Comparison of ENCODE assay signal across 19 cellular contexts in the genomic region with DNA sequence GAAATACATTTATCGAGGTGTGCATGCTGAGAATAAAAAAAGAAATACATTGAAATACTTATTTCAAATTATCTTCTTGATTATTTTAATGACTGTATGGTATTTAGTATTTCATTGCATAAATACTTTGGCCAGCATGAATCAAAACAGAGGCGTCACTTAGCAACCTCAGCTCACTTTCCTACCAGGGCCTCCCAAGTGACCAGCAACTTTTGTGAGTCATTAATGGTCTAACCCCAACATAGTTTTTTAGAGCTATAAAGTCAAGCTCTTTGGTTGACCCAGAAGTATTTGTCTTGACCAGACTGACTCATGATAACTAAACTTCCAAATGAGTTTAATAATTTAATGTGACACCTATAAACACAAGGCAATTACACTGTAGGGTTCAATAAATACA. TPM values are rescaled to one million over a fixed set of nuclear protein-coding genes. Genes with fewer than 3 reads are reported as not detected.
DNase-seq lines count a peak whose midpoint lies in the region; ATAC-seq, FAIRE-seq and TF ChIP-seq lines count a peak whose summit lies in the region.
"Had no signal": no experiment of that assay in that cellular context is flagged by ENCODE, and none has a peak within 500 bp of the region (broad histone marks: within the 10 kb centered on the region; RNA-seq: fewer than 3 reads in every experiment).

No MANE protein-coding gene starts in this region.

- H3K36me3 ChIP-seq in left ventricle myocardium inferior = no peaks in the 10 kb centered on the region
- H3K36me3 ChIP-seq in astrocyte (ENCODE audit: insufficient read depth, low read length) = no peaks in the 10 kb centered on the region
- no peaks in the 10 kb centered on the region for H3K36me3 ChIP-seq in lower lobe of right lung
- H3K36me3 ChIP-seq: cardiac muscle cell, heart left ventricle had no signal

- H3K27ac ChIP-seq in left ventricle myocardium inferior (replicated peaks) = no peak overlapping the region
- H3K27ac ChIP-seq in astrocyte (ENCODE audit: low read depth, low read length) = no peak overlapping the region
- H3K27ac ChIP-seq in lower lobe of right lung = no peak overlapping the region
- H3K27ac ChIP-seq: cardiac muscle cell, heart left ventricle, parathyroid adenoma had no signal

- H3K4me3 ChIP-seq in left ventricle myocardium inferior (no peak overlapping the region), astrocyte (ENCODE audit: insufficient read depth, low read depth, low read length) (no peak overlapping the region), lower lobe of right lung (no peak overlapping the region)
- H3K4me3 ChIP-seq: cardiac muscle cell, heart left ventricle had no signal

- no peak overlapping the region for H2AFZ ChIP-seq in astrocyte (ENCODE audit: low read depth, low read length)
- H2AFZ ChIP-seq: parathyroid adenoma had no signal

- H3K4me1 ChIP-seq in left ventricle myocardium inferior (peaks cover 16% of the 10 kb centered on the region), astrocyte (ENCODE audit: insufficient read depth, low read length) (no peaks in the 10 kb centered on the region), lower lobe of right lung (no peaks in the 10 kb centered on the region)
- H3K4me1 ChIP-seq: parathyroid adenoma had no signal

- no peak for TF ChIP-seq CTCF in left ventricle myocardium inferior (IDR thresholded peaks at IDR 0.05; ENCODE audit: borderline replicate concordance)
- no peak for TF ChIP-seq CTCF in astrocyte (IDR thresholded peaks at IDR 0.05; ENCODE audit: insufficient read depth, low read depth, low read length)
- TF ChIP-seq CTCF in lower lobe of right lung (IDR thresholded peaks at IDR 0.05) = no peak

- no peaks in the 10 kb centered on the region for H3K36me3 Mint-ChIP-seq in astrocyte (ENCODE audit: low read depth, unreplicated experiment)

- H4K20me1 ChIP-seq in astrocyte (ENCODE audit: insufficient read depth, low read length) = no peaks in the 10 kb centered on the region

- H3K27me3 ChIP-seq in left ventricle myocardium inferior (ENCODE audit: low read depth) = no peaks in the 10 kb centered on the region
- no peaks in the 10 kb centered on the region for H3K27me3 ChIP-seq in astrocyte (ENCODE audit: insufficient read depth, low read length)
- H3K27me3 ChIP-seq in lower lobe of right lung (ENCODE audit: low read depth) = no peaks in the 10 kb centered on the region
- H3K27me3 ChIP-seq: cardiac muscle cell, heart left ventricle had no signal

- no peaks in the 10 kb centered on the region for H3K9me3 Mint-ChIP-seq in astrocyte (ENCODE audit: unreplicated experiment)
- H3K9me3 Mint-ChIP-seq: endodermal cell had no signal

- intact Hi-C loops in Right ventricle myocardium inferior (cut with DNase I) (no loop called here), left ventricle myocardium inferior (cut with micrococcal nuclease) (no loop called here), lower lobe of right lung (cut with DNase I) (no loop called here)

- peak; percentile 48 for ATAC-seq in Right ventricle myocardium inferior
- no peak for ATAC-seq in lower lobe of right lung

- H3K79me2 ChIP-seq in astrocyte (ENCODE audit: insufficient read depth, low read length) = no peaks in the 10 kb centered on the region
- H3K79me2 ChIP-seq: parathyroid adenoma had no signal

- H3K9me3 ChIP-seq in left ventricle myocardium inferior (replicated peaks) (no peaks in the 10 kb centered on the region), astrocyte (ENCODE audit: insufficient read depth, low read depth, low read length) (no peaks in the 10 kb centered on the region), lower lobe of right lung (no peaks in the 10 kb centered on the region)
- H3K9me3 ChIP-seq: heart left ventricle had no signal

- H3K27me3 Mint-ChIP-seq in astrocyte (ENCODE audit: low read depth, unreplicated experiment) = no peaks in the 10 kb centered on the region

- H3K4me3 Mint-ChIP-seq in astrocyte (ENCODE audit: unreplicated experiment) = no peak overlapping the region
- H3K4me3 Mint-ChIP-seq: endodermal cell had no signal

- DNase-seq in Right ventricle myocardium inferior (ENCODE audit: missing footprints) (no peak), left ventricle myocardium inferior (no peak), astrocyte (ENCODE audit: low read depth) (peak; percentile 26), glomerular visceral epithelial cell (ENCODE audit: extremely low spot score) (peak; percentile 28), stromal cell of bone marrow (ENCODE audit: low read depth) (peak; percentile 89), NCI-H128 (lab: John Stamatoyannopoulos, UW; ENCODE audit: unreplicated experiment) (no peak), lower lobe of right lung (no peak), H4 (ENCODE audit: low spot score) (no peak)
- DNase-seq: activated gamma-delta T cell treated with Interleukin-2 at 50 U/mL for 16 hours, endodermal cell, heart left ventricle, NCI-H2081 treated with DMSO at 0.1 percent for 48 hours, NCI-H69, substantia nigra had no signal

- peak overlapping the region; percentile 62 for H3K27ac Mint-ChIP-seq in astrocyte (ENCODE audit: unreplicated experiment)
- H3K27ac Mint-ChIP-seq: endodermal cell had no signal

- H3K4me1 Mint-ChIP-seq in astrocyte (ENCODE audit: low read depth, unreplicated experiment) = peaks cover 18% of the 10 kb centered on the region
- H3K4me1 Mint-ChIP-seq: endodermal cell had no signal

- no peak for FAIRE-seq in astrocyte (lab: Jason Lieb, UNC)
- FAIRE-seq: RCC 7860 had no signal

- no peak overlapping the region for H3K9ac ChIP-seq in astrocyte (ENCODE audit: low read length)
- H3K9ac ChIP-seq: parathyroid adenoma had no signal

- H3K4me2 ChIP-seq in astrocyte (ENCODE audit: low read length) = no peak overlapping the region

RNA-seq across cellular contexts. Expression of a gene that starts 28.0 kb away (rescaled TPM):
- not detected for total RNA-seq in Right ventricle myocardium inferior
- total RNA-seq in left ventricle myocardium inferior = not detected
- total RNA-seq in astrocyte = not detected in 2 replicates
- not detected for total RNA-seq in lower lobe of right lung
- total RNA-seq in H4 (2014; rRNA removed; shearing (Covaris generic)) = not detected in 2 replicates
- total RNA-seq: A172; heart left ventricle; T-helper 1 cell treated with Interleukin-12 subunit alpha and Interleukin-12 subunit beta and Interleukin-4 antibody, amounts not matched to agents 30 ng/mL and 1 ng/mL, for 36 hours had no signal

RNA-seq across cellular contexts. Expression of a gene that starts 40.5 kb away (rescaled TPM):
- total RNA-seq in Right ventricle myocardium inferior = not detected
- total RNA-seq in left ventricle myocardium inferior = not detected
- not detected in 2 replicates for total RNA-seq in astrocyte
- not detected for total RNA-seq in lower lobe of right lung
- total RNA-seq in H4 (2014; rRNA removed; shearing (Covaris generic)) = 0.08 and 0.19 TPM in 2 replicates
- total RNA-seq: A172, heart left ventricle had no signal

RNA-seq across cellular contexts. Expression of a gene that starts 40.7 kb away (rescaled TPM):
- total RNA-seq in Right ventricle myocardium inferior = 1.9 TPM
- total RNA-seq in left ventricle myocardium inferior = 0.96 TPM
- total RNA-seq in astrocyte = 0.93 and 0.94 TPM in 2 replicates
- 3.3 TPM for total RNA-seq in lower lobe of right lung
- 5.5 and 9.3 TPM in 2 replicates for total RNA-seq in H4 (2014; rRNA removed; shearing (Covaris generic))
- total RNA-seq: T-helper 1 cell treated with Interleukin-12 subunit alpha and Interleukin-12 subunit beta and Interleukin-4 antibody, amounts not matched to agents 30 ng/mL and 1 ng/mL, for 36 hours had no signal

Comparison
In these comparisons a context has a peak if more than half of its experiments do, and no peak if none do; other contexts are left out.
1. DNase-seq: peak in astrocyte (single experiment), glomerular visceral epithelial cell (single experiment) and stromal cell of bone marrow (single experiment); none in Right ventricle myocardium inferior (single experiment), left ventricle myocardium inferior (single experiment), NCI-H128 (single experiment), lower lobe of right lung (single experiment) and H4 (single experiment).